8 cellular contexts compared by ENCODE assay signal in the genomic region with DNA sequence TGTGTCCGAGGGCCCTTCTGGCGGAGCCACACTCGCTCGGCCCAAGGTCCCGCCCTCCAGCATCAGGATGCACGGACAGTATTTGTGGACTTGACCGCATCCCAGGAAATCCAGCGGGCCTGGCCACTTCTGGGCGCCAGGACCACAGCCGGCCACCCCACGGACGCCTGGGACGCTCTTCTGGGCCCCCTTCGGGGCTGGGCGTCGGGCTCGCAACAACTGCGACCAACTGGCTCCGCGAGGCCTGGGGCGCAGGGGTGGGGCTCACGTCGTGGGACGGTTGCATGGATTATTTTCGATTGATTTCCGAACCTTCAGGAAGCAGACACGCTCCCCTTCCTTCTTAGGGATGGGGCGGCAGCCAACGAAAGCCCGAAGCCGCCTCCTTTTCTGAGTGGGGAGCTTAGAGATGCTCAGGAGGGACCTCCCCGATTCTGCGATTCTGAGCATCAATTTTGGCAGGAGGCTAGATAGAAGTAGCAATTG. TPM values are rescaled to one million over a fixed set of nuclear protein-coding genes. Genes with fewer than 3 reads are reported as not detected.
DNase-seq lines count a peak whose midpoint lies in the region; ATAC-seq, FAIRE-seq and TF ChIP-seq lines count a peak whose summit lies in the region.

No MANE protein-coding gene starts in this region.

- FAIRE-seq in HTR-8/SVneo (lab: Jason Lieb, UNC) = no peak

- no peaks in the 10 kb centered on the region for H3K9me3 ChIP-seq in ES-I3 (ENCODE audit: control insufficient read depth, insufficient read depth, low read length)
- H3K9me3 ChIP-seq in Peyer's patch = no peaks in the 10 kb centered on the region
- H3K9me3 ChIP-seq in stomach smooth muscle (ENCODE audit: control insufficient read depth in 2 of 2, low read length in 2 of 2) = no peaks in the 10 kb centered on the region

- peak overlapping the region; percentile 95 for H3K4me3 ChIP-seq in HFF-Myc (replicated peaks; ENCODE audit: low read depth, low read length)
- H3K4me3 ChIP-seq in Peyer's patch = peak overlapping the region; percentile 60 to 94 (median 80)
- peak overlapping the region; percentile 33 for H3K4me3 ChIP-seq in lower leg skin (ENCODE audit: low read depth, poor library complexity, severe bottlenecking)
- H3K4me3 ChIP-seq in stomach smooth muscle (ENCODE audit: low read length in 2 of 2) = peak overlapping the region; percentile 89 to 94

- H3K9me3 Mint-ChIP-seq in central memory CD8-positive, alpha-beta T cell = no peaks in the 10 kb centered on the region

- H3K4me3 Mint-ChIP-seq in central memory CD8-positive, alpha-beta T cell = peak overlapping the region; percentile 88

- peak overlapping the region; percentile 84 for H3K27ac Mint-ChIP-seq in central memory CD8-positive, alpha-beta T cell (ENCODE audit: low read depth)

- H3K4me1 Mint-ChIP-seq in central memory CD8-positive, alpha-beta T cell = peaks cover 35% of the 10 kb centered on the region

- TF ChIP-seq CTCF in HFF-Myc (IDR thresholded peaks at IDR 0.05; ENCODE audit: low read depth, low read length, missing control alignments) = no peak
- no peak for TF ChIP-seq CTCF in Peyer's patch (IDR thresholded peaks at IDR 0.05)
- no peak for TF ChIP-seq CTCF in lower leg skin (IDR thresholded peaks at IDR 0.05)

- H3K9ac ChIP-seq in ES-I3 (ENCODE audit: low read depth, low read length) (peak overlapping the region; percentile 92), stomach smooth muscle (ENCODE audit: low read length in 2 of 2) (peak overlapping the region; percentile 85 to 96)

- WGBS in lower leg skin, 2 donors = 33 to 35% methylated on average over 27 to 32 of the region's 33 CpGs

- TF ChIP-seq POLR2A in Peyer's patch (IDR thresholded peaks at IDR 0.05) (no peak), lower leg skin (IDR thresholded peaks at IDR 0.05) (no peak)

- H3K4me1 ChIP-seq in ES-I3 (ENCODE audit: insufficient read depth, low read length) (peaks cover 4% of the 10 kb centered on the region; the same call in 1 of the 2 replicates), Peyer's patch (peaks cover 0 to 22% (median 4%) of the 10 kb centered on the region in 4 donors), stomach smooth muscle (ENCODE audit: control insufficient read depth, insufficient read depth, low read length) (peaks cover 4% of the 10 kb centered on the region)

- H3K27ac ChIP-seq in Peyer's patch (peak overlapping the region; percentile 82 to 96 (median 88)), stomach smooth muscle (ENCODE audit: low read length) (peak overlapping the region; percentile 88)

- intact Hi-C loops in lower leg skin (cut with DNase I; ENCODE audit: low total_unique reads) = no loop called here

- DNase-seq in HFF-Myc (ENCODE audit: extremely low read depth, low read depth) (no peak), Peyer's patch (peak in 2 of 3 donors; percentile 47 to 52), lower leg skin (ENCODE audit: low spot score in 2 of 2) (peak in 1 of 2 donors; percentile 83), HTR-8/SVneo (ENCODE audit: insufficient read length, low spot score) (no peak), dedifferentiated amniotic fluid mesenchymal stem cell (ENCODE audit: extremely low spot score) (no peak)
- peak in 1 of 2 donors; percentile 16 for DNase-seq in central memory CD8-positive, alpha-beta T cell (ENCODE audit: low spot score in 2 of 2)

- H3K27me3 ChIP-seq in Peyer's patch = no peaks in the 10 kb centered on the region
- H3K27me3 ChIP-seq in stomach smooth muscle (ENCODE audit: control insufficient read depth in 1 of 2, insufficient read depth in 2 of 2, low read length in 2 of 2) = no peaks in the 10 kb centered on the region

- no peaks in the 10 kb centered on the region; the same call in 1 of the 2 replicates for H3K36me3 ChIP-seq in ES-I3 (ENCODE audit: insufficient read depth, low read length)
- peaks cover 0 to 6% (median 0%) of the 10 kb centered on the region in 3 donors for H3K36me3 ChIP-seq in Peyer's patch
- peaks cover 0 to 10% of the 10 kb centered on the region in 2 donors for H3K36me3 ChIP-seq in stomach smooth muscle (ENCODE audit: control insufficient read depth in 2 of 2, insufficient read depth in 2 of 2, low read length in 2 of 2)

- peaks cover 7% of the 10 kb centered on the region for H3K36me3 Mint-ChIP-seq in central memory CD8-positive, alpha-beta T cell (ENCODE audit: insufficient read depth)

- peak; percentile 5 for ATAC-seq in central memory CD8-positive, alpha-beta T cell (replicated peaks; ENCODE audit: extremely low read depth, poor library complexity, severe bottlenecking)

- peaks cover 29% of the 10 kb centered on the region for H3K27me3 Mint-ChIP-seq in central memory CD8-positive, alpha-beta T cell

RNA-seq across cellular contexts. Expression of gene NUP58, which starts 0.5 kb away (rescaled TPM):
- total RNA-seq in Peyer's patch (10 to 100 TPM; 24.4 to 96.6 (median 42.4) TPM), lower leg skin (10 to 100 TPM; 39.3 to 56.5 (median 45.7) TPM)

RNA-seq across cellular contexts. Expression of gene MTMR6, which starts 13.6 kb away (rescaled TPM):
- 10 to 100 TPM in 2 of 4 donors, 1 to 10 TPM in 2; 6.4 to 14.9 (median 10.6) TPM for total RNA-seq in Peyer's patch
- 10 to 100 TPM; 10.6 to 15.9 (median 14.3) TPM for total RNA-seq in lower leg skin

Comparison
In these comparisons a context has a peak if more than half of its experiments do, and no peak if none do; other contexts are left out.
1. DNase-seq: peak in Peyer's patch (2 of 3); none in HFF-Myc (single experiment), HTR-8/SVneo (single experiment) and dedifferentiated amniotic fluid mesenchymal stem cell (single experiment).
2. H3K4me3 ChIP-seq: peak in every context shown above with its lines; median percentile 95 in HFF-Myc; 92 in stomach smooth muscle; 80 in Peyer's patch; 33 in lower leg skin.